ENCODE assay signal across 28 cellular contexts in genomic region chr1:53700776-53701175, GRCh38. TPM values are rescaled to one million over a fixed set of nuclear protein-coding genes. Genes with fewer than 3 reads are reported as not detected.
"Had no signal": no experiment of that assay in that cellular context is flagged by ENCODE, and none has a peak within 500 bp of the region (broad histone marks: within the 10 kb centered on the region; RNA-seq: fewer than 3 reads in every experiment).

No MANE protein-coding gene starts in this region.

- H3K79me2 ChIP-seq: hepatocyte had no signal

- H3K4me1 ChIP-seq: colonic mucosa, esophagus squamous epithelium, foreskin keratinocyte, gastrocnemius medialis, gastroesophageal sphincter had no signal

- H3K4me2 ChIP-seq: hepatocyte had no signal

- DNase-seq: colonic mucosa; cortex of kidney; dermis blood vessel endothelial cell; dorsolateral prefrontal cortex; effector CD4-positive, alpha-beta T cell; effector CD8-positive, alpha-beta T cell; effector memory CD4-positive, alpha-beta T cell; effector memory CD8-positive, alpha-beta T cell; endodermal cell; erythroblast; esophagus squamous epithelium; foreskin fibroblast; foreskin keratinocyte; foreskin melanocyte; gastrocnemius medialis; glutamatergic neuron; head of caudate nucleus; heart left ventricle; heart right ventricle had no signal

- H3K9me3 ChIP-seq: colonic mucosa, esophagus muscularis mucosa, esophagus squamous epithelium, gastrocnemius medialis, gastroesophageal sphincter, heart left ventricle, heart right ventricle had no signal

- H3K27ac ChIP-seq: colonic mucosa, coronary artery, dorsolateral prefrontal cortex, epithelial cell of prostate, esophagus muscularis mucosa, esophagus squamous epithelium, foreskin keratinocyte, gastrocnemius medialis, gastroesophageal sphincter, heart left ventricle, heart right ventricle, hepatocyte had no signal

- H3K4me3 ChIP-seq: colonic mucosa, coronary artery, dorsolateral prefrontal cortex, esophagus muscularis mucosa, esophagus squamous epithelium, gastrocnemius medialis, gastroesophageal sphincter, heart left ventricle, heart right ventricle, hepatocyte had no signal

- FAIRE-seq: endometrium, endothelial cell of umbilical vein, frontal cortex had no signal

- H3K27me3 ChIP-seq: colonic mucosa, dorsolateral prefrontal cortex had no signal

- H3K36me3 ChIP-seq: colonic mucosa, esophagus muscularis mucosa, esophagus squamous epithelium, gastrocnemius medialis, gastroesophageal sphincter, heart left ventricle, heart right ventricle had no signal

- H2AFZ ChIP-seq: hepatocyte had no signal

- ATAC-seq: effector memory CD8-positive, alpha-beta T cell; esophagus mucosa; foreskin keratinocyte; gastrocnemius medialis; gastroesophageal sphincter; heart left ventricle; heart right ventricle had no signal

RNA-seq across cellular contexts. Expression of gene GLIS1, which starts 38.2 kb away (rescaled TPM):
- polyA plus RNA-seq: endothelial cell of umbilical vein, foreskin keratinocyte had no signal
